In the genomic region with DNA sequence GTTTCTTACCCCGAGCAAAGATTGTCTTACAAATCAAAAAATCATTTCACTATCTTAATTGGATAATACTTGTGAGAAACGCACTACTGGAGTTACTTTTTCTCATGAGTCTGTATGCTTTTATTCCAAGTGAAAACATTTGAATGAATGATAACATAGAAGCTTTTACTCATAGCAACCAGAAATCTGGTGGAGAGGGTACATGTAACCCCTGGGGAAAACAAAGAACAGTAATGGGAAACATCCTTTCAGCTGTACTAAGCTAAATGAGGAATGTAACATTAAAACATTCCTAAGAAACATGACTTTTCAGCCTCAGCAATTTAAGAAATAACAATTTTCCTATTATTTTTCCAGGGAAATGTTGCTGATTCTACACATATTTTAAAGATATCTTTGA, we compare ENCODE assay signal across 22 cellular contexts.
DNase-seq lines count a peak whose midpoint lies in the region; TF ChIP-seq lines count a peak whose summit lies in the region.
"Had no signal": no experiment of that assay in that cellular context is flagged by ENCODE, and none has a peak within 500 bp of the region (broad histone marks: within the 10 kb centered on the region; RNA-seq: fewer than 3 reads in every experiment).

No MANE protein-coding gene starts in this region.

- H3K27me3 ChIP-seq in adipocyte (replicated peaks; ENCODE audit: control insufficient read depth, insufficient read depth, low read length) = no peaks in the 10 kb centered on the region
- H3K27me3 ChIP-seq in parathyroid adenoma (ENCODE audit: control insufficient read depth, insufficient read depth, low read length) = no peaks in the 10 kb centered on the region
- no peaks in the 10 kb centered on the region for H3K27me3 ChIP-seq in mesenchymal stem cell (ENCODE audit: control insufficient read depth in 1 of 2, insufficient read depth in 1 of 2, low read length in 2 of 2)
- H3K27me3 ChIP-seq: BLaER1, Peyer's patch had no signal

- H3K9ac ChIP-seq in adipocyte (ENCODE audit: low read length) = no peak overlapping the region
- no peak overlapping the region for H3K9ac ChIP-seq in parathyroid adenoma
- H3K9ac ChIP-seq in mesenchymal stem cell (ENCODE audit: low read length) = no peak overlapping the region
- H3K9ac ChIP-seq: BLaER1, KMS-11 had no signal

- H2BK15ac ChIP-seq in mesenchymal stem cell (ENCODE audit: low read depth, poor library complexity, severe bottlenecking) = no peak overlapping the region

- no peak overlapping the region for H4K91ac ChIP-seq in mesenchymal stem cell (ENCODE audit: low read length)

- no peaks in the 10 kb centered on the region for H3K79me2 ChIP-seq in parathyroid adenoma

- H3K27ac ChIP-seq in parathyroid adenoma (peak overlapping the region; percentile 32), mesenchymal stem cell (ENCODE audit: low read length, poor library complexity, severe bottlenecking) (no peak overlapping the region)
- H3K27ac ChIP-seq: BLaER1, KMS-11, Peyer's patch had no signal

- DNase-seq in AG20443 (ENCODE audit: low spot score) (peak; percentile 20), adipocyte (ENCODE audit: low read depth) (peak; percentile 72), fibroblast of mammary gland (ENCODE audit: low read depth) (peak; percentile 63), mesenchymal stem cell (no peak), NCI-H526 treated with DMSO at 0.1 percent for 48 hours (lab: John Stamatoyannopoulos, UW) (no peak), SIG-M5 treated with dmso at 0.1 percent for 504 hours (lab: John Stamatoyannopoulos, UW; ENCODE audit: unreplicated experiment) (no peak), GDM1 (lab: John Stamatoyannopoulos, UW) (no peak)
- DNase-seq: CD4-positive, alpha-beta T cell; COR-L47; DMS 273 treated with DMSO at 0.1 percent for 48 hours; DMS79 treated with DMSO at 0.1 percent for 48 hours; GOT3; IMR-90; MV-4-11; NCI-H1105 treated with DMSO at 0.1 percent for 48 hours; NCI-H2029 treated with DMSO at 0.1 percent for 48 hours; NCI-H226; NCI-H510A treated with DMSO at 0.1 percent for 48 hours; Peyer's patch had no signal

- TF ChIP-seq CTCF in fibroblast of mammary gland (conservative IDR thresholded peaks at IDR 0.05; ENCODE audit: control insufficient read depth, insufficient read depth, low read depth, low read length) (no peak), parathyroid adenoma (IDR thresholded peaks at IDR 0.05) (no peak)

- H2BK5ac ChIP-seq in mesenchymal stem cell (ENCODE audit: low read depth, low read length, poor library complexity, severe bottlenecking) = no peak overlapping the region

- H3K36me3 ChIP-seq in adipocyte (ENCODE audit: control insufficient read depth, insufficient read depth, low read length, severe bottlenecking) = no peaks in the 10 kb centered on the region
- no peaks in the 10 kb centered on the region for H3K36me3 ChIP-seq in parathyroid adenoma (ENCODE audit: control insufficient read depth, insufficient read depth, low read length)
- H3K36me3 ChIP-seq in mesenchymal stem cell (ENCODE audit: control insufficient read depth in 1 of 2, insufficient read depth in 2 of 2, low read depth in 1 of 2, low read length in 2 of 2) = no peaks in the 10 kb centered on the region
- H3K36me3 ChIP-seq: BLaER1, Peyer's patch had no signal

- H3K4me2 ChIP-seq in parathyroid adenoma (ENCODE audit: low read length) (no peak overlapping the region), mesenchymal stem cell (ENCODE audit: low read length, poor library complexity, severe bottlenecking) (no peak overlapping the region)
- H3K4me2 ChIP-seq: BLaER1, KMS-11 had no signal

- no peak overlapping the region for H2BK120ac ChIP-seq in mesenchymal stem cell (ENCODE audit: low read depth, low read length)

- no CpG with 5 or more reads among the region's 2 CpGs for WGBS in mesenchymal stem cell

- H4K8ac ChIP-seq in mesenchymal stem cell (ENCODE audit: low read length) = no peak overlapping the region

- H3K4me3 ChIP-seq in adipocyte (ENCODE audit: low read length) = peak overlapping the region; percentile 22
- no peak overlapping the region for H3K4me3 ChIP-seq in fibroblast of mammary gland (ENCODE audit: control insufficient read depth, low read depth, low read length)
- no peak overlapping the region for H3K4me3 ChIP-seq in parathyroid adenoma (ENCODE audit: low read depth, low read length)
- H3K4me3 ChIP-seq in mesenchymal stem cell (ENCODE audit: insufficient read depth in 1 of 2, low read depth in 1 of 2, low read length in 2 of 2) = no peak overlapping the region
- H3K4me3 ChIP-seq: BLaER1, Peyer's patch had no signal

- H3K9me3 ChIP-seq in adipocyte (ENCODE audit: control insufficient read depth, low read length) = no peaks in the 10 kb centered on the region
- H3K9me3 ChIP-seq in parathyroid adenoma (ENCODE audit: control insufficient read depth, low read length) = no peaks in the 10 kb centered on the region
- H3K9me3 ChIP-seq in mesenchymal stem cell (ENCODE audit: control insufficient read depth, low read length) = no peaks in the 10 kb centered on the region
- H3K9me3 ChIP-seq: BLaER1, Peyer's patch had no signal

- H2AFZ ChIP-seq in parathyroid adenoma (no peak overlapping the region), mesenchymal stem cell (ENCODE audit: low read depth, low read length) (no peak overlapping the region)

- H3K23ac ChIP-seq in mesenchymal stem cell (ENCODE audit: low read length in 2 of 2) = no peak overlapping the region

- H3K4ac ChIP-seq in mesenchymal stem cell (ENCODE audit: low read depth in 1 of 2, low read length in 2 of 2) = no peak overlapping the region

- H2AK5ac ChIP-seq in mesenchymal stem cell (ENCODE audit: low read length, severe bottlenecking) = no peak overlapping the region

- no peak overlapping the region for H3K14ac ChIP-seq in mesenchymal stem cell (ENCODE audit: low read length in 2 of 2)

- H3K79me1 ChIP-seq in mesenchymal stem cell (replicated peaks; ENCODE audit: low read length, poor library complexity, severe bottlenecking) = no peaks in the 10 kb centered on the region

- H3K4me1 ChIP-seq in adipocyte (ENCODE audit: control insufficient read depth, insufficient read depth, low read length) (peaks cover 22% of the 10 kb centered on the region), parathyroid adenoma (no peaks in the 10 kb centered on the region), mesenchymal stem cell (ENCODE audit: control insufficient read depth, insufficient read depth, low read depth, low read length) (no peaks in the 10 kb centered on the region)
- H3K4me1 ChIP-seq: Peyer's patch had no signal

- H3K18ac ChIP-seq in mesenchymal stem cell (ENCODE audit: low read depth in 1 of 2, low read length in 2 of 2) = no peak overlapping the region

- no peak overlapping the region for H2BK12ac ChIP-seq in mesenchymal stem cell (ENCODE audit: low read length in 2 of 2)

Comparison
In these comparisons a context has a peak if more than half of its experiments do, and no peak if none do; other contexts are left out.
1. DNase-seq: peak in AG20443 (single experiment), adipocyte (single experiment) and fibroblast of mammary gland (single experiment); none in mesenchymal stem cell (single experiment), NCI-H526 treated with DMSO at 0.1 percent for 48 hours (single experiment), SIG-M5 treated with dmso at 0.1 percent for 504 hours (single experiment) and GDM1 (single experiment).